Comparison of ENCODE assay signal across 36 cellular contexts in the genomic region with DNA sequence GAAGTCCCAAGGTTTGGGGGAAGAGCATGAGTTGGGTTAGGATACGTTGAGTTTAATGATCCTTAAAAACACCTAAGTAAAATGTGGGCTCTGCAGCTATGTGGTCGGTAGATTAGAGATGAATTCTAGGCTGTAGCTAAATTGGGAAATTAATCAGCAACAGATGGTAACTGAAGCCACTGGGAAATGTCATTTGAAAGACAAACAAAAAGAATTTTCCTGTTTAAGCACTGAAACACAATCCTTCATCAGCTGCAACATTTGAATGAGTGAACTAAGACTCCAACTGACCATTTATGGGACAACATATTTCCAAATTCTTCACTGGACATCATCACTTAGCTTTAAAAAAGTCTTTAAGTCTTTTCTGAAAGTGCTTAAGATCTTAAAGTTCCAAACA.
DNase-seq lines count a peak whose midpoint lies in the region; ATAC-seq, FAIRE-seq and TF ChIP-seq lines count a peak whose summit lies in the region.
"Had no signal": no experiment of that assay in that cellular context is flagged by ENCODE, and none has a peak within 500 bp of the region (broad histone marks: within the 10 kb centered on the region; RNA-seq: fewer than 3 reads in every experiment).

No MANE protein-coding gene starts in this region.

- no peak overlapping the region for H3K9ac ChIP-seq in astrocyte (ENCODE audit: low read length)

- no peaks in the 10 kb centered on the region for H3K4me1 ChIP-seq in astrocyte (ENCODE audit: insufficient read depth, low read length)
- H3K4me1 ChIP-seq in suprapubic skin, result no peaks in the 10 kb centered on the region
- H3K4me1 ChIP-seq: A549, body of pancreas, testis had no signal

- FAIRE-seq in astrocyte (lab: Jason Lieb, UNC), result peak; percentile 9
- FAIRE-seq: A549, G401.6, HepG2 had no signal

- H3K27ac ChIP-seq in astrocyte (ENCODE audit: low read depth, low read length) (no peak overlapping the region), suprapubic skin (no peak overlapping the region)
- H3K27ac ChIP-seq: A549, body of pancreas, testis, WERI-Rb-1 had no signal

- H3K4me3 ChIP-seq in AG10803 (ENCODE audit: low read length) (no peak overlapping the region), astrocyte (ENCODE audit: insufficient read depth, low read depth, low read length) (no peak overlapping the region), foreskin fibroblast (ENCODE audit: low read depth in 1 of 2, low read length in 2 of 2) (no peak overlapping the region), suprapubic skin (no peak overlapping the region)
- H3K4me3 ChIP-seq: A549, body of pancreas, lung, testis had no signal

- H2AFZ ChIP-seq in astrocyte (ENCODE audit: low read depth, low read length), result no peak overlapping the region

- H4K20me1 ChIP-seq in astrocyte (ENCODE audit: insufficient read depth, low read length), result no peaks in the 10 kb centered on the region

- H3K36me3 Mint-ChIP-seq in astrocyte (ENCODE audit: low read depth, unreplicated experiment) (no peaks in the 10 kb centered on the region), chondrocyte (ENCODE audit: low read depth) (no peaks in the 10 kb centered on the region)
- H3K36me3 Mint-ChIP-seq: immature natural killer cell; natural killer cell treated with Interleukin-12 subunit alpha and Interleukin-12 subunit beta and Interleukin-15 and Interleukin-18, amount 100 ng/mL, for 72 hours had no signal

- TF ChIP-seq POLR2A in suprapubic skin (IDR thresholded peaks at IDR 0.05), result no peak

- H3K9me3 Mint-ChIP-seq in astrocyte (ENCODE audit: unreplicated experiment) (no peaks in the 10 kb centered on the region), chondrocyte (ENCODE audit: low read depth) (no peaks in the 10 kb centered on the region)
- H3K9me3 Mint-ChIP-seq: activated CD4-positive, alpha-beta T cell treated with anti-CD3 and anti-CD28 coated beads, Interleukin-2, amount 10 ng/mL, durations not matched to agents 24 days and 14 days; activated naive CD8-positive, alpha-beta T cell treated with anti-CD3 and anti-CD28 coated beads, Interleukin-2, amount 50 U/mL, for 24 hours; endodermal cell had no signal

- no peak overlapping the region for H3K4me3 Mint-ChIP-seq in astrocyte (ENCODE audit: unreplicated experiment)
- no peak overlapping the region for H3K4me3 Mint-ChIP-seq in chondrocyte (ENCODE audit: unreplicated experiment)
- H3K4me3 Mint-ChIP-seq: activated CD4-positive, alpha-beta T cell treated with anti-CD3 and anti-CD28 coated beads, Interleukin-2, amount 10 ng/mL, durations not matched to agents 24 days and 14 days; activated naive CD8-positive, alpha-beta T cell treated with anti-CD3 and anti-CD28 coated beads, Interleukin-2, amount 50 U/mL, for 24 hours; activated T-cell treated with anti-CD3 and anti-CD28 coated beads, Interleukin-2, amount 50 U/mL, for 4 hours; B cell; central memory CD8-positive, alpha-beta T cell; endodermal cell; immature natural killer cell; natural killer cell treated with Interleukin-12 subunit alpha and Interleukin-12 subunit beta and Interleukin-15 and Interleukin-18, amount 100 ng/mL, for 72 hours had no signal

- H3K27me3 ChIP-seq in astrocyte (ENCODE audit: insufficient read depth, low read length) (no peaks in the 10 kb centered on the region), suprapubic skin (no peaks in the 10 kb centered on the region)
- H3K27me3 ChIP-seq: body of pancreas, testis had no signal

- TF ChIP-seq CTCF in AG10803 (conservative IDR thresholded peaks at IDR 0.05; ENCODE audit: low read length), result no peak
- TF ChIP-seq CTCF in astrocyte (IDR thresholded peaks at IDR 0.05; ENCODE audit: insufficient read depth, low read depth, low read length), result no peak
- TF ChIP-seq CTCF in foreskin fibroblast (IDR thresholded peaks at IDR 0.05; ENCODE audit: low read depth, low read length), result no peak
- TF ChIP-seq CTCF in suprapubic skin (IDR thresholded peaks at IDR 0.05), result no peak
- no peak for TF ChIP-seq CTCF in chondrocyte (IDR thresholded peaks at IDR 0.05)

- H3K27me3 Mint-ChIP-seq in astrocyte (ENCODE audit: low read depth, unreplicated experiment) (no peaks in the 10 kb centered on the region), chondrocyte (ENCODE audit: low read depth) (peaks cover 5% of the 10 kb centered on the region)
- H3K27me3 Mint-ChIP-seq: activated CD4-positive, alpha-beta T cell treated with anti-CD3 and anti-CD28 coated beads, Interleukin-2, amount 10 ng/mL, durations not matched to agents 24 days and 14 days; activated naive CD8-positive, alpha-beta T cell treated with anti-CD3 and anti-CD28 coated beads, Interleukin-2, amount 50 U/mL, for 24 hours; B cell; central memory CD8-positive, alpha-beta T cell; natural killer cell treated with Interleukin-12 subunit alpha and Interleukin-12 subunit beta and Interleukin-15 and Interleukin-18, amount 100 ng/mL, for 72 hours had no signal

- no peak overlapping the region for H3K27ac Mint-ChIP-seq in astrocyte (ENCODE audit: unreplicated experiment)
- no peak overlapping the region for H3K27ac Mint-ChIP-seq in chondrocyte (ENCODE audit: unreplicated experiment)
- H3K27ac Mint-ChIP-seq: activated CD4-positive, alpha-beta T cell treated with anti-CD3 and anti-CD28 coated beads, Interleukin-2, amount 10 ng/mL, durations not matched to agents 24 days and 14 days; activated naive CD8-positive, alpha-beta T cell treated with anti-CD3 and anti-CD28 coated beads, Interleukin-2, amount 50 U/mL, for 24 hours; B cell; endodermal cell; immature natural killer cell; natural killer cell treated with Interleukin-12 subunit alpha and Interleukin-12 subunit beta and Interleukin-15 and Interleukin-18, amount 100 ng/mL, for 72 hours had no signal

- H3K4me2 ChIP-seq in astrocyte (ENCODE audit: low read length), result no peak overlapping the region
- H3K4me2 ChIP-seq: A549 had no signal

- H3K4me1 Mint-ChIP-seq in astrocyte (ENCODE audit: low read depth, unreplicated experiment) (peaks cover 2% of the 10 kb centered on the region), chondrocyte (ENCODE audit: low read depth) (peaks cover 4% of the 10 kb centered on the region)
- H3K4me1 Mint-ChIP-seq: activated CD4-positive, alpha-beta T cell treated with anti-CD3 and anti-CD28 coated beads, Interleukin-2, amount 10 ng/mL, durations not matched to agents 24 days and 14 days; activated naive CD8-positive, alpha-beta T cell treated with anti-CD3 and anti-CD28 coated beads, Interleukin-2, amount 50 U/mL, for 24 hours; B cell; central memory CD8-positive, alpha-beta T cell; endodermal cell; immature natural killer cell had no signal

- DNase-seq in AG10803 (ENCODE audit: low read depth) (peak; percentile 51), GM04503 (ENCODE audit: low read depth) (peak; percentile 44), astrocyte (ENCODE audit: low read depth) (peak; percentile 36), foreskin fibroblast (peak; percentile 10 to 49), iPS-NIHi7 (ENCODE audit: extremely low spot score) (no peak), suprapubic skin (ENCODE audit: low spot score in 2 of 2) (no peak), chondrocyte (ENCODE audit: low spot score) (no peak)
- DNase-seq: activated CD4-positive, alpha-beta T cell treated with anti-CD3 and anti-CD28 coated beads, Interleukin-2, amount 10 ng/mL, durations not matched to agents 24 days and 14 days; activated naive CD8-positive, alpha-beta T cell treated with anti-CD3 and anti-CD28 coated beads, Interleukin-2, amount 50 U/mL, for 24 hours; activated T-cell treated with anti-CD3 and anti-CD28 coated beads, Interleukin-2, amount 50 U/mL, for 4 hours; body of pancreas; dermis blood vessel endothelial cell; DMS53; endodermal cell; hypothalamus; immature natural killer cell; Karpas-422; left cardiac atrium; NCI-H1417; NCI-H2029 treated with DMSO at 0.1 percent for 48 hours; NCI-H345; NCI-H82; stimulated activated naive CD4-positive, alpha-beta T cell treated with Interleukin-2 at 50 U/mL for 16 hours; T1000; testis; WERI-Rb-1 had no signal

- 69% methylated on average over 2 of the region's 2 CpGs for WGBS in suprapubic skin

- H3K36me3 ChIP-seq in astrocyte (ENCODE audit: insufficient read depth, low read length) (no peaks in the 10 kb centered on the region), suprapubic skin (no peaks in the 10 kb centered on the region)
- H3K36me3 ChIP-seq: WERI-Rb-1 had no signal

- no peak for TF ChIP-seq EP300 in suprapubic skin (IDR thresholded peaks at IDR 0.05)

- H3K9me3 ChIP-seq in astrocyte (ENCODE audit: insufficient read depth, low read depth, low read length), result no peaks in the 10 kb centered on the region
- H3K9me3 ChIP-seq in suprapubic skin, result no peaks in the 10 kb centered on the region
- H3K9me3 ChIP-seq: A549, body of pancreas, testis had no signal

- no peak for ATAC-seq in GM19324 (IDR thresholded peaks at IDR 0.05; ENCODE audit: low FRiP score, unreplicated experiment)
- ATAC-seq: A549; activated naive CD8-positive, alpha-beta T cell treated with anti-CD3 and anti-CD28 coated beads, Interleukin-2, amount 50 U/mL, for 24 hours; activated T-cell treated with anti-CD3 and anti-CD28 coated beads, Interleukin-2, amount 50 U/mL, for 4 hours; body of pancreas; esophagus mucosa; HCT116; HepG2; left cardiac atrium; natural killer cell treated with Interleukin-12 subunit alpha and Interleukin-12 subunit beta and Interleukin-15 and Interleukin-18, amount 100 ng/mL, for 72 hours had no signal

- no peaks in the 10 kb centered on the region for H3K79me2 ChIP-seq in astrocyte (ENCODE audit: insufficient read depth, low read length)

Comparison
In these comparisons a context has a peak if more than half of its experiments do, and no peak if none do; other contexts are left out.
1. DNase-seq: peak in AG10803 (single experiment), GM04503 (single experiment), astrocyte (single experiment) and foreskin fibroblast (2 of 2); none in iPS-NIHi7 (single experiment), suprapubic skin (0 of 2) and chondrocyte (single experiment).